In genomic region chr10:88791924-88792323, GRCh38 we compare ENCODE assay signal across 1 cellular context.
TF ChIP-seq lines count a peak whose summit lies in the region.

No MANE protein-coding gene starts in this region.

TF ChIP-seq in WTC11, 78 proteins besides CTCF, POLR2A, EP300 and RAD21 (continued from another document):
- TF ChIP-seq ATF6 (CRISPR knock-in tag; IDR thresholded peaks at IDR 0.05) (no peak), KAT7 (CRISPR knock-in tag; IDR thresholded peaks at IDR 0.05; ENCODE audit: borderline replicate concordance) (no peak), E2F5 (CRISPR knock-in tag; IDR thresholded peaks at IDR 0.05) (no peak), JAZF1 (CRISPR knock-in tag; IDR thresholded peaks at IDR 0.05) (no peak), HMGXB4 (CRISPR knock-in tag; IDR thresholded peaks at IDR 0.05) (no peak), PRDM15 (CRISPR knock-in tag; IDR thresholded peaks at IDR 0.05) (no peak)
- TF ChIP-seq, protein P1, sequence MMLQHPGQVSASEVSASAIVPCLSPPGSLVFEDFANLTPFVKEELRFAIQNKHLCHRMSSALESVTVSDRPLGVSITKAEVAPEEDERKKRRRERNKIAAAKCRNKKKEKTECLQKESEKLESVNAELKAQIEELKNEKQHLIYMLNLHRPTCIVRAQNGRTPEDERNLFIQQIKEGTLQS (CRISPR knock-in tag; conservative IDR thresholded peaks at IDR 0.05) = no peak
- TF ChIP-seq, protein P2, sequence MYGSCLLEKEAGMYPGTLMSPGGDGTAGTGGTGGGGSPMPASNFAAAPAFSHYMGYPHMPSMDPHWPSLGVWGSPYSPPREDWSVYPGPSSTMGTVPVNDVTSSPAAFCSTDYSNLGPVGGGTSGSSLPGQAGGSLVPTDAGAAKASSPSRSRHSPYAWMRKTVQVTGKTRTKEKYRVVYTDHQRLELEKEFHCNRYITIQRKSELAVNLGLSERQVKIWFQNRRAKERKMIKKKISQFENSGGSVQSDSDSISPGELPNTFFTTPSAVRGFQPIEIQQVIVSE (CRISPR knock-in tag; IDR thresholded peaks at IDR 0.05; ENCODE audit: borderline replicate concordance) = no peak
TF ChIP-seq in WTC11: peak in this region for 0.
